In genomic region chr5:172630082-172630481, GRCh38 we compare ENCODE assay signal across 23 cellular contexts.
"Had no signal": no experiment of that assay in that cellular context is flagged by ENCODE, and none has a peak within 500 bp of the region (broad histone marks: within the 10 kb centered on the region; RNA-seq: fewer than 3 reads in every experiment).

No MANE protein-coding gene starts in this region.

- H3K27me3 ChIP-seq: esophagus muscularis mucosa, gastrocnemius medialis, heart right ventricle, right lobe of liver, suprapubic skin, thyroid gland, upper lobe of right lung, vagina had no signal

- ATAC-seq: effector memory CD8-positive, alpha-beta T cell; gastrocnemius medialis; heart right ventricle; lower lobe of right lung; right lobe of liver; stimulated activated naive CD8-positive, alpha-beta T cell treated with anti-CD3 and anti-CD28 coated beads, Interleukin-15, Interleukin-2, amounts not matched to agents 100 U/mL and 50 U/mL, for 24 hours; upper lobe of right lung had no signal

- H3K9ac ChIP-seq: parathyroid adenoma had no signal

- H3K36me3 Mint-ChIP-seq: memory B cell; mesothelial cell of epicardium; naive B cell; stimulated activated effector memory CD8-positive, alpha-beta T cell treated with anti-CD3 and anti-CD28 coated beads, Interleukin-12 subunit alpha, Interleukin-12 subunit beta, amount 100 ng/mL, for 72 hours had no signal

- DNase-seq: effector memory CD8-positive, alpha-beta T cell; gastrocnemius medialis; heart right ventricle; left ventricle myocardium inferior; lower lobe of right lung; naive B cell; right lobe of liver; stimulated activated CD4-positive, alpha-beta T cell treated with anti-CD3 and anti-CD28 coated beads, Interleukin-4, amount 100 ng/mL, for 1 hour; stimulated activated CD8-positive, alpha-beta memory T cell treated with anti-CD3 and anti-CD28 coated beads, Interleukin-4, amount 100 ng/mL, for 48 hours; stimulated activated naive CD8-positive, alpha-beta T cell treated with anti-CD3 and anti-CD28 coated beads, Interleukin-15, Interleukin-2, amounts not matched to agents 100 U/mL and 50 U/mL, for 24 hours; thyroid gland; upper lobe of right lung had no signal

- H3K27ac Mint-ChIP-seq: effector memory CD8-positive, alpha-beta T cell; memory B cell; mesothelial cell of epicardium; naive B cell; nephron; stimulated activated effector memory CD8-positive, alpha-beta T cell treated with anti-CD3 and anti-CD28 coated beads, Interleukin-12 subunit alpha, Interleukin-12 subunit beta, amount 100 ng/mL, for 72 hours had no signal

- FAIRE-seq: keratinocyte had no signal

- H3K27ac ChIP-seq: epithelial cell of prostate, esophagus muscularis mucosa, gastrocnemius medialis, heart right ventricle, left ventricle myocardium inferior, lower lobe of right lung, parathyroid adenoma, prostate gland, right lobe of liver, suprapubic skin, thyroid gland, upper lobe of right lung, vagina had no signal

- H3K4me3 Mint-ChIP-seq: effector memory CD8-positive, alpha-beta T cell; memory B cell; mesothelial cell of epicardium; naive B cell; nephron; stimulated activated effector memory CD8-positive, alpha-beta T cell treated with anti-CD3 and anti-CD28 coated beads, Interleukin-12 subunit alpha, Interleukin-12 subunit beta, amount 100 ng/mL, for 72 hours had no signal

- H3K79me2 ChIP-seq: parathyroid adenoma had no signal

- H3K36me3 ChIP-seq: esophagus muscularis mucosa, gastrocnemius medialis, heart right ventricle, left ventricle myocardium inferior, lower lobe of right lung, prostate gland, right lobe of liver, suprapubic skin, thyroid gland, upper lobe of right lung, vagina had no signal

- H3K9me3 Mint-ChIP-seq: effector memory CD8-positive, alpha-beta T cell; memory B cell; mesothelial cell of epicardium; nephron; stimulated activated effector memory CD8-positive, alpha-beta T cell treated with anti-CD3 and anti-CD28 coated beads, Interleukin-12 subunit alpha, Interleukin-12 subunit beta, amount 100 ng/mL, for 72 hours had no signal

- H3K4me1 Mint-ChIP-seq: memory B cell; mesothelial cell of epicardium; naive B cell; stimulated activated effector memory CD8-positive, alpha-beta T cell treated with anti-CD3 and anti-CD28 coated beads, Interleukin-12 subunit alpha, Interleukin-12 subunit beta, amount 100 ng/mL, for 72 hours had no signal

- H3K4me3 ChIP-seq: esophagus muscularis mucosa, gastrocnemius medialis, heart right ventricle, left ventricle myocardium inferior, lower lobe of right lung, prostate gland, right lobe of liver, suprapubic skin, thyroid gland, upper lobe of right lung, vagina had no signal

- H2AFZ ChIP-seq: parathyroid adenoma had no signal

- H3K4me1 ChIP-seq: esophagus muscularis mucosa, gastrocnemius medialis, heart right ventricle, left ventricle myocardium inferior, lower lobe of right lung, parathyroid adenoma, prostate gland, right lobe of liver, suprapubic skin, thyroid gland, upper lobe of right lung, vagina had no signal

- H3K9me3 ChIP-seq: esophagus muscularis mucosa, gastrocnemius medialis, heart right ventricle, left ventricle myocardium inferior, lower lobe of right lung, prostate gland, right lobe of liver, suprapubic skin, thyroid gland, upper lobe of right lung, vagina had no signal
